Comparison of ENCODE assay signal across 1 cellular context in the genomic region with DNA sequence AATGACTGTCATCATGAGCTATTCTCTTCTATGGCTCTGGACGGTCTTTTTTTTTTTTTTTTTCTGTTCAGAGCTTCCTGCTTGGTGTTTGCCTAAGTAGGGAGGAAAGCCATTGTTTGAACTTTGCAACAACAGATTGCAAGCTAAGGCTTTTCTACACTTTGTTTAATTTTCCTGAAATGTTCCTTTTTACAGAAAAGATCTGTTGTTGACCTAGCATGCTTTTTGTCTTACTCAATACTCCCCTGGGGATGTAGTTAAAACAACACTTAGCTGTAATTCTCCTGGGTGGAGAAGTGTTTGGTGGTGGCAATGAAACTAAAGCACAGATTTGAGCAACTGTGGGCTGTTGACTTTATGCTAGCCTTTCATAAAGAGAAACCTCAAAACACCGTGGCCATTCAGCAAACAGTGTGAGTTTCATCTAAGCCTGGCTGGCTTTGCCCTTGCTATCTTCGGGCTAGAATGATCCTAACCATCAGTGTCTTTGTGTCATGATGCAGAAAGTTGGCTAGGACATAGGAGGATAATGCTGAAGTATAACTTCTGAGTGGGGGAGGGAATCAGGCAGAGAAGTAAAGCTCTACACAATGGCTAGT.
TF ChIP-seq lines count a peak whose summit lies in the region.

No MANE protein-coding gene starts in this region.

TF ChIP-seq in GM12878, 131 proteins besides CTCF, POLR2A, EP300 and RAD21 (continued from another document):
- no peak for TF ChIP-seq TCF3 (IDR thresholded peaks at IDR 0.05; ENCODE audit: borderline replicate concordance, insufficient read depth, low read depth, low read length)
- TF ChIP-seq CUX1 (IDR thresholded peaks at IDR 0.05; ENCODE audit: insufficient replicate concordance, low read depth, low read length), result no peak
